ENCODE assay signal across 12 cellular contexts in the genomic region with DNA sequence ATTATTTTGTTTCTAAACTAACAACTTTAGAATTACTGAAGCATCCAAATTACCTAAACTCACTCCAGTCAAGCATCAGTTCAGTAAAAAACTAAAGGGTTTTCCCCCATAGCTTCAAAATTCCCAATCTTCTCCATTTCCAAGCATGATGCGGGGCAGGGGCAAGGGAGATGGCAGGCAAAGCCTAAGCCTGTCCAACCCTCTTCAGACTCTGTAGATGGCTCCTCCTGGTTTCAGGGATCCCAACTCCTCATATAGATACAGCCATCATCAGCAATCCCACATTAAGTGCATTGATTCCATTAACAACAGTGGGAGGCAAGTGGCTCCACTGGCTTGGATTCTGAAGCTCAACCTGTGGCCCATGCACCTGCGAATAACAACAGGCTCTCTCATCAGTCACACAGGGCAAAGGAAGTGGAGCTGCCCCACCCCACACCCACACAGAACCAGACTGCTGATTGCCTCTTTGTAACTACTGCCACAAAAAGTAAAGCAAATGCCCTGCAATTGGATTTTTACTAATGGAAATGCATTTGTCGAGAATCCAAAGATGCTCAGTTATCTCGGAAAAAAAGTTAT. TPM values are rescaled to one million over a fixed set of nuclear protein-coding genes. Genes with fewer than 3 reads are reported as not detected.
DNase-seq lines count a peak whose midpoint lies in the region; ATAC-seq and TF ChIP-seq lines count a peak whose summit lies in the region.
"Had no signal": no experiment of that assay in that cellular context is flagged by ENCODE, and none has a peak within 500 bp of the region (broad histone marks: within the 10 kb centered on the region; RNA-seq: fewer than 3 reads in every experiment).

No MANE protein-coding gene starts in this region.

- peak overlapping the region; percentile 21 to 83 for H3K27ac Mint-ChIP-seq in natural killer cell
- H3K27ac Mint-ChIP-seq in natural killer cell treated with Interleukin-12 subunit alpha and Interleukin-12 subunit beta and Interleukin-15 and Interleukin-18, amount 100 ng/mL, for 72 hours: peak overlapping the region in 1 of 2 donors; percentile 16

- H3K36me3 ChIP-seq in left lung: no peaks in the 10 kb centered on the region
- H3K36me3 ChIP-seq: thoracic aorta had no signal

- no peak overlapping the region for H3K27ac ChIP-seq in left lung
- H3K27ac ChIP-seq: thoracic aorta had no signal

- H3K4me3 ChIP-seq in left lung: no peak overlapping the region
- H3K4me3 ChIP-seq: thoracic aorta had no signal

- ATAC-seq in natural killer cell: peak in 2 of 3 donors; percentile 47 to 66
- ATAC-seq in natural killer cell treated with Interleukin-12 subunit alpha and Interleukin-12 subunit beta and Interleukin-15 and Interleukin-18, amount 100 ng/mL, for 72 hours: no peak
- ATAC-seq in activated T-cell treated with anti-CD3 and anti-CD28 coated beads, Interleukin-2, amount 50 U/mL, for 4 hours: peak; percentile 76 to 89
- ATAC-seq in left lung: peak; percentile 46
- ATAC-seq: HepG2 had no signal

- H3K4me1 Mint-ChIP-seq in natural killer cell: peaks cover 21 to 27% of the 10 kb centered on the region in 2 donors
- peaks cover 10 to 15% of the 10 kb centered on the region in 2 donors for H3K4me1 Mint-ChIP-seq in natural killer cell treated with Interleukin-12 subunit alpha and Interleukin-12 subunit beta and Interleukin-15 and Interleukin-18, amount 100 ng/mL, for 72 hours (ENCODE audit: low read depth in 2 of 2)
- peaks cover 45% of the 10 kb centered on the region for H3K4me1 Mint-ChIP-seq in activated T-cell treated with anti-CD3 and anti-CD28 coated beads, Interleukin-2, amount 50 U/mL, for 4 hours (ENCODE audit: low read depth)

- intact Hi-C loops in natural killer cell (cut with micrococcal nuclease): no loop called here
- intact Hi-C loops in left lung (cut with DNase I): no loop called here
- intact Hi-C loops in posterior cingulate gyrus (cut with DNase I): no loop called here

- H3K27me3 ChIP-seq in left lung: no peaks in the 10 kb centered on the region

- TF ChIP-seq CTCF in natural killer cell (IDR thresholded peaks at IDR 0.05): no peak
- no peak for TF ChIP-seq CTCF in left lung (IDR thresholded peaks at IDR 0.05)

- H3K9me3 ChIP-seq in left lung: no peaks in the 10 kb centered on the region
- H3K9me3 ChIP-seq: thoracic aorta had no signal

- DNase-seq in natural killer cell (no peak), left lung (no peak), posterior cingulate gyrus (no peak), SK-N-DZ (ENCODE audit: low spot score) (no peak), COR-L47 (lab: John Stamatoyannopoulos, UW) (no peak), ecto neural progenitor cell (ENCODE audit: low spot score) (no peak)
- DNase-seq in natural killer cell treated with Interleukin-12 subunit alpha and Interleukin-12 subunit beta and Interleukin-15 and Interleukin-18, amount 100 ng/mL, for 72 hours (ENCODE audit: low spot score): no peak
- DNase-seq in activated T-cell treated with anti-CD3 and anti-CD28 coated beads, Interleukin-2, amount 50 U/mL, for 4 hours: peak; percentile 50
- DNase-seq: HCEC 1CT, islet precursor cell had no signal

- H3K4me3 Mint-ChIP-seq in natural killer cell: no peak overlapping the region
- H3K4me3 Mint-ChIP-seq in natural killer cell treated with Interleukin-12 subunit alpha and Interleukin-12 subunit beta and Interleukin-15 and Interleukin-18, amount 100 ng/mL, for 72 hours: no peak overlapping the region
- H3K4me3 Mint-ChIP-seq in activated T-cell treated with anti-CD3 and anti-CD28 coated beads, Interleukin-2, amount 50 U/mL, for 4 hours: peak overlapping the region; percentile 12

- no peaks in the 10 kb centered on the region for H3K9me3 Mint-ChIP-seq in natural killer cell
- H3K9me3 Mint-ChIP-seq in natural killer cell treated with Interleukin-12 subunit alpha and Interleukin-12 subunit beta and Interleukin-15 and Interleukin-18, amount 100 ng/mL, for 72 hours: no peaks in the 10 kb centered on the region
- H3K9me3 Mint-ChIP-seq in activated T-cell treated with anti-CD3 and anti-CD28 coated beads, Interleukin-2, amount 50 U/mL, for 4 hours: no peaks in the 10 kb centered on the region

- H3K27me3 Mint-ChIP-seq in natural killer cell (ENCODE audit: low read depth in 2 of 2): no peaks in the 10 kb centered on the region
- H3K27me3 Mint-ChIP-seq in natural killer cell treated with Interleukin-12 subunit alpha and Interleukin-12 subunit beta and Interleukin-15 and Interleukin-18, amount 100 ng/mL, for 72 hours: no peaks in the 10 kb centered on the region
- no peaks in the 10 kb centered on the region for H3K27me3 Mint-ChIP-seq in activated T-cell treated with anti-CD3 and anti-CD28 coated beads, Interleukin-2, amount 50 U/mL, for 4 hours (ENCODE audit: low read depth)

- H3K36me3 Mint-ChIP-seq in natural killer cell: no peaks in the 10 kb centered on the region
- no peaks in the 10 kb centered on the region for H3K36me3 Mint-ChIP-seq in natural killer cell treated with Interleukin-12 subunit alpha and Interleukin-12 subunit beta and Interleukin-15 and Interleukin-18, amount 100 ng/mL, for 72 hours
- no peaks in the 10 kb centered on the region for H3K36me3 Mint-ChIP-seq in activated T-cell treated with anti-CD3 and anti-CD28 coated beads, Interleukin-2, amount 50 U/mL, for 4 hours (ENCODE audit: insufficient read depth)

- no peaks in the 10 kb centered on the region for H3K4me1 ChIP-seq in left lung

RNA-seq across cellular contexts. Expression of gene SFMBT1, which starts 14.9 kb away (rescaled TPM):
- total RNA-seq in natural killer cell (10 to 100 TPM; 20.2 to 22.3 (median 22.2) TPM), left lung (10 to 100 TPM in 1 of 2 donors, 1 to 10 TPM in 1; 9.7 to 12.9 TPM)
- 10 to 100 TPM; 20.0 to 25.5 TPM for total RNA-seq in natural killer cell treated with Interleukin-12 subunit alpha and Interleukin-12 subunit beta and Interleukin-15 and Interleukin-18, amount 100 ng/mL, for 72 hours
- total RNA-seq in activated T-cell treated with anti-CD3 and anti-CD28 coated beads, Interleukin-2, amount 50 U/mL, for 4 hours: 10 to 100 TPM; 16.8 to 25.2 (median 20.0) TPM
- 5.9 and 7.5 TPM in 2 replicates for polyA plus RNA-seq in SK-N-DZ (2014; cell fraction: cytosol; rRNA removed)
- 4.9 and 5.9 TPM in 2 replicates for polyA plus RNA-seq in SK-N-DZ (2014; cell fraction: nucleus; rRNA removed)

Comparison
In these comparisons a context has a peak if more than half of its experiments do, and no peak if none do; other contexts are left out.
1. ATAC-seq: peak in natural killer cell (2 of 3), activated T-cell treated with anti-CD3 and anti-CD28 coated beads, Interleukin-2, amount 50 U/mL, for 4 hours (2 of 2) and left lung (single experiment); none in natural killer cell treated with Interleukin-12 subunit alpha and Interleukin-12 subunit beta and Interleukin-15 and Interleukin-18, amount 100 ng/mL, for 72 hours (0 of 2).